Comparison of ENCODE assay signal across 30 cellular contexts in genomic region chr12:9902539-9903228, GRCh38. TPM values are rescaled to one million over a fixed set of nuclear protein-coding genes. Genes with fewer than 3 reads are reported as not detected.
DNase-seq lines count a peak whose midpoint lies in the region; ATAC-seq, FAIRE-seq and TF ChIP-seq lines count a peak whose summit lies in the region.
"Had no signal": no experiment of that assay in that cellular context is flagged by ENCODE, and none has a peak within 500 bp of the region (broad histone marks: within the 10 kb centered on the region; RNA-seq: fewer than 3 reads in every experiment).

No MANE protein-coding gene starts in this region.

- DNase-seq in astrocyte (ENCODE audit: low read depth) (no peak), epithelial cell of esophagus (ENCODE audit: low read depth) (peak; percentile 64), mesendoderm (peak; percentile 6), HEK293T (ENCODE audit: extremely low spot score) (no peak), GM10266 (ENCODE audit: extremely low spot score) (no peak), HCEC 1CT (no peak)
- DNase-seq: C1 segment of cervical spinal cord; CD4-positive, alpha-beta memory T cell; COR-L47; DMS79; EL; GDM1; GM23248; NCI-H1092 treated with DMSO at 0.1 percent for 48 hours; NCI-H1436; NCI-H187; NCI-H2081 treated with DMSO at 0.1 percent for 48 hours; NCI-H2171 treated with DMSO at 0.1 percent for 48 hours; NCI-H446 treated with DMSO at 0.1 percent for 48 hours; NCI-H69; SHP77 treated with DMSO at 0.1 percent for 48 hours had no signal

- H3K27ac Mint-ChIP-seq in astrocyte (ENCODE audit: unreplicated experiment) = peak overlapping the region; percentile 36
- H3K27ac Mint-ChIP-seq: IgD-negative memory B cell had no signal

- H4K8ac ChIP-seq in mesendoderm (ENCODE audit: low read depth, low read length) = no peak overlapping the region

- no peak overlapping the region for H3K4me3 Mint-ChIP-seq in astrocyte (ENCODE audit: unreplicated experiment)
- H3K4me3 Mint-ChIP-seq: CD4-positive, alpha-beta memory T cell; IgD-negative memory B cell had no signal

- no peak overlapping the region for H2BK120ac ChIP-seq in mesendoderm (ENCODE audit: low read depth, low read length)

- POLR2A ChIA-PET in HEK293 (lab: Yijun Ruan, JAX) = no interaction called here
- POLR2A ChIA-PET in HEK293T (lab: Yijun Ruan, JAX) = no interaction called here

- no CpG with 5 or more reads among the region's 7 CpGs for WGBS in mesendoderm (ENCODE audit: extremely low coverage, insufficient coverage, low lambda C conversion rate)

- TF ChIP-seq CTCF in HEK293 (tag by site-specific recombination; IDR thresholded peaks at IDR 0.05) (no peak), astrocyte (IDR thresholded peaks at IDR 0.05; ENCODE audit: insufficient read depth, low read depth, low read length) (no peak), epithelial cell of esophagus (IDR thresholded peaks at IDR 0.05; ENCODE audit: insufficient read depth, low read depth, low read length, missing control alignments) (no peak), GM10266 (IDR thresholded peaks at IDR 0.05; ENCODE audit: control insufficient read depth, insufficient read depth, low read depth, missing control alignments) (no peak)

- H3K79me1 ChIP-seq in mesendoderm (ENCODE audit: low read length) = no peaks in the 10 kb centered on the region

- CTCF ChIA-PET in HEK293 (lab: Yijun Ruan, JAX) = no interaction called here
- CTCF ChIA-PET in HEK293T (lab: Yijun Ruan, JAX) = no interaction called here

- H3K9me3 Mint-ChIP-seq in astrocyte (ENCODE audit: unreplicated experiment) = peaks cover 5% of the 10 kb centered on the region

- no peaks in the 10 kb centered on the region for H3K36me3 ChIP-seq in HEK293 (ENCODE audit: control insufficient read depth in 2 of 2, insufficient read depth in 1 of 2, low read length in 2 of 2)
- H3K36me3 ChIP-seq in astrocyte (ENCODE audit: insufficient read depth, low read length) = no peaks in the 10 kb centered on the region
- no peaks in the 10 kb centered on the region for H3K36me3 ChIP-seq in mesendoderm (ENCODE audit: control insufficient read depth, insufficient read depth, low read length)

- H3K27me3 ChIP-seq in astrocyte (ENCODE audit: insufficient read depth, low read length) = no peaks in the 10 kb centered on the region
- no peaks in the 10 kb centered on the region for H3K27me3 ChIP-seq in mesendoderm (ENCODE audit: insufficient read depth, low read length, poor library complexity)

- H3K4me1 ChIP-seq in HEK293 (ENCODE audit: control insufficient read depth, insufficient read depth, low read length) (no peaks in the 10 kb centered on the region), astrocyte (ENCODE audit: insufficient read depth, low read length) (no peaks in the 10 kb centered on the region), mesendoderm (ENCODE audit: control insufficient read depth, low read depth, low read length) (no peaks in the 10 kb centered on the region)

- H3K36me3 Mint-ChIP-seq in astrocyte (ENCODE audit: low read depth, unreplicated experiment) = no peaks in the 10 kb centered on the region
- H3K36me3 Mint-ChIP-seq: IgD-negative memory B cell had no signal

- H3K27me3 Mint-ChIP-seq in astrocyte (ENCODE audit: low read depth, unreplicated experiment) = no peaks in the 10 kb centered on the region

- H3K9ac ChIP-seq in astrocyte (ENCODE audit: low read length) (no peak overlapping the region), mesendoderm (ENCODE audit: low read length) (no peak overlapping the region)
- H3K9ac ChIP-seq: GM23248 had no signal

- H4K20me1 ChIP-seq in astrocyte (ENCODE audit: insufficient read depth, low read length) = no peaks in the 10 kb centered on the region

- H3K4ac ChIP-seq in mesendoderm (ENCODE audit: low read depth, low read length) = no peak overlapping the region

- H3K27ac ChIP-seq in HEK293 (ENCODE audit: extremely low read depth, low read depth, low read length) = no peak overlapping the region
- no peak overlapping the region for H3K27ac ChIP-seq in astrocyte (ENCODE audit: low read depth, low read length)
- no peak overlapping the region for H3K27ac ChIP-seq in mesendoderm (ENCODE audit: low read depth, low read length)
- H3K27ac ChIP-seq: GM23248, HL-60, RWPE1 had no signal

- H3K4me3 ChIP-seq in HEK293 (ENCODE audit: low read depth, low read length) (no peak overlapping the region), astrocyte (ENCODE audit: insufficient read depth, low read depth, low read length) (no peak overlapping the region), epithelial cell of esophagus (ENCODE audit: low read length) (no peak overlapping the region), mesendoderm (ENCODE audit: low read length) (no peak overlapping the region)
- H3K4me3 ChIP-seq: GM23248 had no signal

- H2AK5ac ChIP-seq in mesendoderm (ENCODE audit: low read length) = no peak overlapping the region

- ATAC-seq in GM19023 (IDR thresholded peaks at IDR 0.05; ENCODE audit: unreplicated experiment) = no peak
- ATAC-seq: HCT116, Panc1 had no signal

- no peak overlapping the region for H2AFZ ChIP-seq in astrocyte (ENCODE audit: low read depth, low read length)
- H2AFZ ChIP-seq: GM23248 had no signal

- H3K18ac ChIP-seq in mesendoderm (ENCODE audit: low read length) = no peak overlapping the region

- H2BK5ac ChIP-seq in mesendoderm (ENCODE audit: low read length) = no peak overlapping the region

- H3K23ac ChIP-seq in mesendoderm (ENCODE audit: low read length) = no peak overlapping the region

- H3K9me3 ChIP-seq in HEK293 (ENCODE audit: control insufficient read depth, insufficient read depth, low read depth, low read length) = no peaks in the 10 kb centered on the region
- no peaks in the 10 kb centered on the region for H3K9me3 ChIP-seq in astrocyte (ENCODE audit: insufficient read depth, low read depth, low read length)

- no peak for FAIRE-seq in astrocyte (lab: Jason Lieb, UNC)
- FAIRE-seq: GM12891 had no signal

- no peak overlapping the region for H3K56ac ChIP-seq in mesendoderm (ENCODE audit: low read length)

- H3K79me2 ChIP-seq in astrocyte (ENCODE audit: insufficient read depth, low read length) (no peaks in the 10 kb centered on the region), mesendoderm (ENCODE audit: control insufficient read depth, insufficient read depth, low read length) (no peaks in the 10 kb centered on the region)

- H3K4me2 ChIP-seq in astrocyte (ENCODE audit: low read length) = no peak overlapping the region
- H3K4me2 ChIP-seq in mesendoderm (ENCODE audit: low read length) = no peak overlapping the region

- H2BK15ac ChIP-seq in mesendoderm (replicated peaks; ENCODE audit: low read depth) = no peak overlapping the region

- no peaks in the 10 kb centered on the region for H3K4me1 Mint-ChIP-seq in astrocyte (ENCODE audit: low read depth, unreplicated experiment)
- H3K4me1 Mint-ChIP-seq: IgD-negative memory B cell had no signal

- no peak overlapping the region for H4K5ac ChIP-seq in mesendoderm (ENCODE audit: low read length)

TF ChIP-seq in HEK293, 187 proteins besides CTCF, POLR2A, EP300 and RAD21:
- TF ChIP-seq KLF1 (tag by site-specific recombination; IDR thresholded peaks at IDR 0.05) (no peak), SETDB1 (IDR thresholded peaks at IDR 0.05; ENCODE audit: insufficient read length, low read length) (peak; percentile 66), ZNF521 (tag by site-specific recombination; IDR thresholded peaks at IDR 0.05) (no peak), ZNF138 (tag by site-specific recombination; IDR thresholded peaks at IDR 0.05; ENCODE audit: borderline replicate concordance) (no peak)
TF ChIP-seq in HEK293: peak in this region for 1.

TF ChIP-seq in HEK293T, 16 proteins besides CTCF, POLR2A, EP300 and RAD21:
- TF ChIP-seq FOXA1 (IDR thresholded peaks at IDR 0.05) (no peak), FOXK2 (IDR thresholded peaks at IDR 0.05) (no peak), TARDBP (IDR thresholded peaks at IDR 0.05) (no peak), PKNOX1 (IDR thresholded peaks at IDR 0.05) (no peak), NFRKB (IDR thresholded peaks at IDR 0.05) (no peak), CTBP1 (IDR thresholded peaks at IDR 0.05; ENCODE audit: borderline replicate concordance) (no peak), SP1 (IDR thresholded peaks at IDR 0.05) (no peak), ARNT (IDR thresholded peaks at IDR 0.05) (no peak), HDGF (IDR thresholded peaks at IDR 0.05; ENCODE audit: borderline replicate concordance) (no peak), SUZ12 (IDR thresholded peaks at IDR 0.05) (no peak), LEF1 (IDR thresholded peaks at IDR 0.05; ENCODE audit: borderline replicate concordance) (no peak), L3MBTL2 (conservative IDR thresholded peaks at IDR 0.05) (no peak), BHLHE40 (IDR thresholded peaks at IDR 0.05; ENCODE audit: borderline replicate concordance) (no peak), FOXM1 (IDR thresholded peaks at IDR 0.05; ENCODE audit: borderline replicate concordance) (no peak), ELF4 (IDR thresholded peaks at IDR 0.05) (no peak), ZNF384 (IDR thresholded peaks at IDR 0.05) (no peak)

RNA-seq across cellular contexts. Expression of gene KLRF2, which starts 21.4 kb away (rescaled TPM):
- total RNA-seq in astrocyte = not detected in 2 replicates
- polyA plus RNA-seq in mesendoderm (2013, experiment 1 of 2) = not detected
- not detected for polyA plus RNA-seq in mesendoderm (2013, experiment 2 of 2)
- total RNA-seq: A673; CD4-positive, alpha-beta memory T cell; GM23248 had no signal
- polyA plus RNA-seq: CD4-positive, alpha-beta memory T cell; GM23248; IgD-negative memory B cell had no signal

RNA-seq across cellular contexts. Expression of gene CLEC2A, which starts 29.5 kb away (rescaled TPM):
- 0.84 and 2.0 TPM in 2 replicates for total RNA-seq in astrocyte
- polyA plus RNA-seq in mesendoderm (2013, experiment 1 of 2) = not detected
- 0.10 TPM for polyA plus RNA-seq in mesendoderm (2013, experiment 2 of 2)
- total RNA-seq: A673; CD4-positive, alpha-beta memory T cell; GM23248 had no signal
- polyA plus RNA-seq: CD4-positive, alpha-beta memory T cell; GM23248; IgD-negative memory B cell had no signal

RNA-seq across cellular contexts. Expression of gene CLEC2B, which starts 33.5 kb away (rescaled TPM):
- not detected in 2 replicates for total RNA-seq in astrocyte
- polyA plus RNA-seq in mesendoderm (2013, experiment 1 of 2) = not detected
- polyA plus RNA-seq in mesendoderm (2013, experiment 2 of 2) = not detected

Comparison
In these comparisons a context has a peak if more than half of its experiments do, and no peak if none do; other contexts are left out.
1. DNase-seq: peak in epithelial cell of esophagus (single experiment) and mesendoderm (single experiment); none in astrocyte (single experiment), HEK293T (single experiment), GM10266 (single experiment) and HCEC 1CT (single experiment).